20 cellular contexts compared by ENCODE assay signal in the genomic region with DNA sequence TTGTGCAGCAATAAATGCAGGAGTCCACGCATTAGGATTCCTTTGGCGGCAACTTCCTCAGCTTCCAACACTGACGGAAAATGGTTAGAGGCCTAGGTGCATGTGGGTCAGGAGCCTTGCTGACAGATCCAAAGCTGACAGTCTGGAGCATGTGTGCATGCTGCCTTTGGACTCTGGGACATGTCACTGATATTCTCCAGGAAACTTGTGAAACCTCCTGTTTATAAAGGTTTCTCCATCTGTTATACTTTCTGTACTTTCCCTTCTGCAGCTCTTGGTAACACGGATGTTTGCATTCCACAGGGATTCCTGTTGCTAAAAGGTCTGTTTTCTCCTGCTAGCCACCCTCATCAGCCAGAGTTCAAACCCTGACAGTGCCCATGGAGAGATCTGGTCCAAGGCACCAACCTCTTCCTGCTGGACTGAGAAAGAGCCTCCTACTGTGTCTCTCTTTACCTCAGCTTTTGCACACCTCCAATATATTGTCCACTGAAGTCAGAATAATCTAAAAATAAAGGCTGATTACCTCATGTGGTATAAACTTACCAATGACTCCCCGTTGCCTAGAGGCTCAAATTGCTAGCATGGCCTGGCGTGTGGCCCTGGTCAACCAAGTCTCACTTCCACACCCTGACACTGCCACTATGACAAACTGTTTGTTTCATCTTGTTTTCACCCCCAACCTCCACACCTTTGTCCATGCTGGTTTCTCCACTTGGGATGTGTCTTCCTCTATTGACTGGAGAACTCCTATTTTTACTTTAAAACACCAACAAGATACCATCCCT. TPM values are rescaled to one million over a fixed set of nuclear protein-coding genes. Genes with fewer than 3 reads are reported as not detected.
DNase-seq lines count a peak whose midpoint lies in the region; FAIRE-seq and TF ChIP-seq lines count a peak whose summit lies in the region.
"Had no signal": no experiment of that assay in that cellular context is flagged by ENCODE, and none has a peak within 500 bp of the region (broad histone marks: within the 10 kb centered on the region; RNA-seq: fewer than 3 reads in every experiment).

No MANE protein-coding gene starts in this region.

- peak; percentile 42 for DNase-seq in LHCN-M2 (ENCODE audit: low read depth)
- peak; percentile 88 for DNase-seq in choroid plexus epithelial cell (ENCODE audit: low read depth)
- DNase-seq in iris pigment epithelial cell (ENCODE audit: low read depth) = peak; percentile 79
- DNase-seq in frontal cortex (ENCODE audit: low spot score in 2 of 2) = no peak
- no peak for DNase-seq in NCI-H226
- no peak for DNase-seq in RCC 7860 (ENCODE audit: low spot score)
- DNase-seq: activated CD4-positive, alpha-beta T cell treated with anti-CD3 and anti-CD28 coated beads for 4 hours; CD4-positive, CD25-positive, alpha-beta regulatory T cell; EL; NCI-H1417 treated with DMSO at 0.1 percent for 48 hours; NCI-H345; SIG-M5; small intestine; stimulated activated naive CD4-positive, alpha-beta T cell treated with Interleukin-2 at 50 U/mL for 16 hours had no signal

- H3K27me3 ChIP-seq in stomach smooth muscle (ENCODE audit: control insufficient read depth in 1 of 2, insufficient read depth in 2 of 2, low read length in 2 of 2) = no peaks in the 10 kb centered on the region
- H3K27me3 ChIP-seq: vagina had no signal

- H3K4me3 ChIP-seq in choroid plexus epithelial cell (ENCODE audit: low read depth, low read length) (no peak overlapping the region), stomach smooth muscle (ENCODE audit: low read length in 2 of 2) (peak overlapping the region in 1 of 2 donors; percentile 17)
- H3K4me3 ChIP-seq: HAP-1, vagina had no signal

- peaks cover 27% of the 10 kb centered on the region for H3K4me1 ChIP-seq in stomach smooth muscle (ENCODE audit: control insufficient read depth, insufficient read depth, low read length)
- H3K4me1 ChIP-seq: HAP-1 had no signal

- FAIRE-seq in frontal cortex (lab: Jason Lieb, UNC) (no peak), RCC 7860 (lab: Jason Lieb, UNC) (no peak)
- FAIRE-seq: GM12892, small intestine had no signal

- no peaks in the 10 kb centered on the region for H3K9me3 ChIP-seq in stomach smooth muscle (ENCODE audit: control insufficient read depth in 2 of 2, low read length in 2 of 2)
- H3K9me3 ChIP-seq: HAP-1, vagina had no signal

- H3K36me3 ChIP-seq in stomach smooth muscle (ENCODE audit: control insufficient read depth in 2 of 2, insufficient read depth in 2 of 2, low read length in 2 of 2) = peaks cover 37 to 45% of the 10 kb centered on the region in 2 donors
- H3K36me3 ChIP-seq: HAP-1 had no signal

- TF ChIP-seq CTCF in choroid plexus epithelial cell (conservative IDR thresholded peaks at IDR 0.05; ENCODE audit: low read depth, low read length) = no peak

- H3K27ac ChIP-seq in stomach smooth muscle (ENCODE audit: low read length) = peak overlapping the region; percentile 80
- H3K27ac ChIP-seq: vagina had no signal

- H3K9ac ChIP-seq in stomach smooth muscle (ENCODE audit: low read length in 2 of 2) = peak overlapping the region in 1 of 2 donors; percentile 21

RNA-seq across cellular contexts. Expression of a gene that starts 31.1 kb away (rescaled TPM):
- total RNA-seq in LHCN-M2 (2014; rRNA removed) (0.06 TPM in 1 of 2 replicates, not detected in the other), frontal cortex (6.9 TPM)
- polyA plus RNA-seq in LHCN-M2 (2012) = not detected
- total RNA-seq: activated naive CD4-positive, alpha-beta T cell treated with anti-CD3 and anti-CD28 coated beads, Interleukin-2, amount 50 U/mL, for 72 hours; CD4-positive, CD25-positive, alpha-beta regulatory T cell; T-helper 2 cell treated with Interferon-gamma antibody and Interleukin-4, amounts not matched to agents 100 ng/mL and 5 ng/mL, for 36 hours had no signal
- polyA plus RNA-seq: CD4-positive, CD25-positive, alpha-beta regulatory T cell had no signal

RNA-seq across cellular contexts. Expression of a gene that starts 58.6 kb away (rescaled TPM):
- total RNA-seq in LHCN-M2 (2014; rRNA removed) = 25.6 and 28.8 TPM in 2 replicates
- 21.8 TPM for polyA plus RNA-seq in LHCN-M2 (2012)
- 76.6 TPM for total RNA-seq in frontal cortex

Comparison
In these comparisons a context has a peak if more than half of its experiments do, and no peak if none do; other contexts are left out.
1. DNase-seq: peak in LHCN-M2 (single experiment), choroid plexus epithelial cell (single experiment) and iris pigment epithelial cell (single experiment); none in frontal cortex (0 of 2), NCI-H226 (single experiment) and RCC 7860 (single experiment).